In genomic region chr6:147063469-147064031, GRCh38 we compare ENCODE assay signal across 1 cellular context.
TF ChIP-seq lines count a peak whose summit lies in the region.

No MANE protein-coding gene starts in this region.

TF ChIP-seq in HCT116, 20 proteins besides CTCF, POLR2A, EP300 and RAD21 (continued from another document):
- TF ChIP-seq EZH2phosphoT487 (IDR thresholded peaks at IDR 0.05; ENCODE audit: borderline replicate concordance) (no peak), ELF1 (IDR thresholded peaks at IDR 0.05; ENCODE audit: borderline replicate concordance, low read depth) (no peak), SIN3A (IDR thresholded peaks at IDR 0.05; ENCODE audit: low read depth) (no peak), EZH2 (IDR thresholded peaks at IDR 0.05) (no peak), SRF (IDR thresholded peaks at IDR 0.05; ENCODE audit: low read depth) (0 out of 2 replicates have a peak, but pooled peaks have one; percentile 37)
